In the genomic region with DNA sequence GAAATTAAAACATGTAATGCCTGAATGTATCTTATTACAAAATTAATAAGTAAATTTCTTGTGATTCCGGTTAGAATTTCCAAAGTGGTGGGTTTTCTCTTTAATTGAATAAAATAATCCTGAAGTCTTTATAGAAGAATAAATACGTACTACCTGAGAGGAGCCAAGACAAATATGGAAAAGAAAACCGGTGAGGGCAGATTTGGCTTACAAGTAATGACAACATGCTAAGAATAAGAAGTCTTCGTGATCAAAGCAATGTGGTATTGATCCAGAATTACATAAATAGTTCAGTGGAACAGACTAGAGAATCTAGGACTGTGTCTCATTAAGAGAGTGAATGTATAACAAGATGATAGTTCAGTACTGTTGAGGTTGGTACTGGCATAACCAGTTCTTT, we compare ENCODE assay signal across 21 cellular contexts.
DNase-seq lines count a peak whose midpoint lies in the region; ATAC-seq and TF ChIP-seq lines count a peak whose summit lies in the region.
"Had no signal": no experiment of that assay in that cellular context is flagged by ENCODE, and none has a peak within 500 bp of the region (broad histone marks: within the 10 kb centered on the region; RNA-seq: fewer than 3 reads in every experiment).

No MANE protein-coding gene starts in this region.

- TF ChIP-seq EP300 in transverse colon (IDR thresholded peaks at IDR 0.05; ENCODE audit: low read depth), result no peak

- no peak for TF ChIP-seq POLR2A in transverse colon (IDR thresholded peaks at IDR 0.05)

- in situ Hi-C loops in transverse colon (cut with MboI; ENCODE audit: low pct_ligation_motif_present in 1 of 4, low pct_unique_long_range_greater_than_20kb in 1 of 4, low sequenced_read_pairs in 3 of 4), result no loop called here

- ATAC-seq in left colon (peak; percentile 9), HG02571 (IDR thresholded peaks at IDR 0.05; ENCODE audit: unreplicated experiment) (no peak)
- ATAC-seq: Right ventricle myocardium inferior had no signal

- no peak overlapping the region for H3K4me3 ChIP-seq in transverse colon
- H3K4me3 ChIP-seq: BLaER1 treated with 17β-estradiol and CSF1 and Interleukin-3, amounts not matched to agents 10 nM and 100 nM; MG63 had no signal

- TF ChIP-seq CTCF in VCaP (conservative IDR thresholded peaks at IDR 0.05) (no peak), transverse colon (IDR thresholded peaks at IDR 0.05) (no peak)

- DNase-seq in NCI-H510A treated with DMSO at 0.1 percent for 48 hours (lab: John Stamatoyannopoulos, UW) (peak; percentile 48), NCI-H510A (lab: John Stamatoyannopoulos, UW) (no peak), left colon (no peak), transverse colon (no peak), kidney glomerular epithelial cell (lab: John Stamatoyannopoulos, UW) (no peak), SIG-M5 (lab: John Stamatoyannopoulos, UW) (no peak)
- DNase-seq: 8988T; CD4-positive, alpha-beta memory T cell; GOT3; HCEC 1CT; Karpas-422; MG63; NCI-H1417 treated with DMSO at 0.1 percent for 48 hours; NCI-H187; NCI-H2107; NCI-H446 treated with DMSO at 0.1 percent for 48 hours; NK-92 treated with Interleukin-12 subunit alpha and Interleukin-12 subunit beta, amount 100 ng/mL, for 24 hours had no signal

- no peaks in the 10 kb centered on the region for H3K27me3 ChIP-seq in transverse colon
- H3K27me3 ChIP-seq: MG63 had no signal

- H3K36me3 ChIP-seq in transverse colon, result no peaks in the 10 kb centered on the region
- H3K36me3 ChIP-seq: BLaER1 treated with 17β-estradiol and CSF1 and Interleukin-3, amounts not matched to agents 10 nM and 100 nM; MG63 had no signal

- H3K27ac ChIP-seq in VCaP (peak overlapping the region; percentile 93), transverse colon (peak overlapping the region; percentile 0 to 36 (median 14))
- H3K27ac ChIP-seq: BLaER1 treated with 17β-estradiol and CSF1 and Interleukin-3, amounts not matched to agents 10 nM and 100 nM had no signal

- peaks cover 6 to 56% (median 26%) of the 10 kb centered on the region in 4 donors for H3K4me1 ChIP-seq in transverse colon

- intact Hi-C loops in left colon (cut with DNase I, micrococcal nuclease) (no loop called here), transverse colon (cut with DNase I; ENCODE audit: low total_unique reads) (no loop called here)

- H3K9me3 ChIP-seq in transverse colon, result no peaks in the 10 kb centered on the region
- H3K9me3 ChIP-seq: BLaER1 treated with 17β-estradiol and CSF1 and Interleukin-3, amounts not matched to agents 10 nM and 100 nM; MG63 had no signal

- WGBS in transverse colon (ENCODE audit: low coverage in 1 of 2), 2 donors, result 44 to 58% methylated on average over 4 of the region's 4 CpGs
